Comparison of ENCODE assay signal across 28 cellular contexts in genomic region chr17:35227546-35227945, GRCh38. TPM values are rescaled to one million over a fixed set of nuclear protein-coding genes. Genes with fewer than 3 reads are reported as not detected.
"Had no signal": no experiment of that assay in that cellular context is flagged by ENCODE, and none has a peak within 500 bp of the region (broad histone marks: within the 10 kb centered on the region; RNA-seq: fewer than 3 reads in every experiment).

No MANE protein-coding gene starts in this region.

- H3K27me3 Mint-ChIP-seq: naive thymus-derived CD8-positive, alpha-beta T cell had no signal

- H3K4me3 ChIP-seq: gastrocnemius medialis, lower lobe of right lung, prostate gland, right atrium auricular region, sigmoid colon, stomach, thyroid gland, vagina had no signal

- H3K9me3 ChIP-seq: gastrocnemius medialis, lower lobe of right lung, prostate gland, thyroid gland, vagina had no signal

- H3K9me3 Mint-ChIP-seq: nephron progenitor cell had no signal

- H3K4me1 Mint-ChIP-seq: nephron progenitor cell; stimulated activated memory B cell treated with anti-CD40 and anti-IgM and Interleukin-4, amounts not matched to agents 10 μg/mL and 1 μg/mL and 100 μg/mL, for 72 hours had no signal

- DNase-seq: cortex of kidney; foreskin fibroblast; gastrocnemius medialis; head of caudate nucleus; left ventricle myocardium superior; lower lobe of right lung; naive thymus-derived CD8-positive, alpha-beta T cell; nephron progenitor cell; nucleus accumbens; sigmoid colon; stimulated activated CD4-positive, alpha-beta T cell treated with anti-CD3 and anti-CD28 coated beads, Interleukin-2, amount 100 ng/mL, for 24 hours; stimulated activated CD4-positive, alpha-beta T cell treated with anti-CD3 and anti-CD28 coated beads, Interleukin-4, amount 100 ng/mL, for 24 hours; stomach; thyroid gland; trophoblast cell had no signal

- H3K27ac Mint-ChIP-seq: nephron progenitor cell; stimulated activated memory B cell treated with anti-CD40 and anti-IgM and Interleukin-4, amounts not matched to agents 10 μg/mL and 1 μg/mL and 100 μg/mL, for 72 hours had no signal

- H3K4me1 ChIP-seq: gastrocnemius medialis, lower lobe of right lung, prostate gland, right atrium auricular region, sigmoid colon, stomach, thyroid gland, vagina had no signal

- H3K27ac ChIP-seq: gastrocnemius medialis, lower lobe of right lung, prostate gland, right atrium auricular region, sigmoid colon, stomach, thyroid gland, vagina had no signal

- ATAC-seq: gastrocnemius medialis; left ventricle myocardium superior; lower lobe of right lung; naive thymus-derived CD8-positive, alpha-beta T cell; stimulated activated memory B cell treated with anti-CD40 and anti-IgM and Interleukin-4, amounts not matched to agents 10 μg/mL and 1 μg/mL and 100 μg/mL, for 72 hours had no signal

- H3K36me3 ChIP-seq: gastrocnemius medialis, lower lobe of right lung, prostate gland, right atrium auricular region, sigmoid colon, stomach, thyroid gland, vagina had no signal

- H3K4me3 Mint-ChIP-seq: nephron progenitor cell; stimulated activated memory B cell treated with anti-CD40 and anti-IgM and Interleukin-4, amounts not matched to agents 10 μg/mL and 1 μg/mL and 100 μg/mL, for 72 hours had no signal

RNA-seq across cellular contexts. Expression of gene SLC35G3, which starts 33.4 kb away (rescaled TPM):
- total RNA-seq: dermis microvascular lymphatic vessel endothelial cell, gastrocnemius medialis, glomerular endothelial cell, left ventricle myocardium superior, lower lobe of right lung, mesenteric fat pad, myocyte, osteocyte, right atrium auricular region, sigmoid colon, skeletal muscle tissue, stomach, subcutaneous adipose tissue, temporal lobe, thyroid gland, ureter, vagina had no signal
